In the genomic region with DNA sequence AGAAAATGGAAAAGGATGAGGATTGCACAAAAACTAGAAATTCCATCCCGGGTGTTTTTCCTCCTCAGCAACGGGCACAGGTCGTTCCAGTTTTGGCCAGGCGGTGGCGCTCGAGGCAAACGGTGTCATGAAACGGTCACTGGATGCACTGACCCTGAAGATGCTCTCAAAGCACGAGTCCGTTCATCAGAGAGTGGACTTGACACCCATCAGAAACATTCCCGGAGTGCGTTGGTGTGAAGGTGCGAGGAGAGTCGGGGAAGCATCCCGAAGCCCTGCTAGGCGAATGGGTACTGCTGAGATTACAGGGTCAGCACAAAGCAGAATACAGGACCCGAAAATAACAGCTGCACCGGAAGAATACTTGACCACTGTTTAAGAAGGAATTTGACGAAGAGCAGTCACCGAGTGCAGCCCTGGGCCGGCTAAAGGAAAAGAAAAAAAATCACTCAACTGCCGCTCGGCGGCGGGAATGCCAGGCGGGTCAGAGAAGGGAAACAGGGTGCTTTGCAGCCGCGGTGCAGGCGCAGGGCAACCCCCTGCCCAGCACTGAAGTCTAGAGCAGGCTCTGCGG, we compare ENCODE assay signal across 8 cellular contexts.
DNase-seq lines count a peak whose midpoint lies in the region; ATAC-seq and TF ChIP-seq lines count a peak whose summit lies in the region.

No MANE protein-coding gene starts in this region.

- peak overlapping the region in 4 of 5 donors; percentile 29 to 86 (median 62) for H3K27ac ChIP-seq in adrenal gland
- H3K27ac ChIP-seq in heart left ventricle = peak overlapping the region in 11 of 12 donors; percentile 19 to 85 (median 65)
- H3K27ac ChIP-seq in thyroid gland = peak overlapping the region in 2 of 3 donors; percentile 24 to 44

- H3K4me3 Mint-ChIP-seq in T-cell = peak overlapping the region; percentile 73 to 86 (median 79)

- H3K9me3 Mint-ChIP-seq in T-cell = no peaks in the 10 kb centered on the region

- DNase-seq in GM04504 (ENCODE audit: low read depth) = peak; percentile 54
- peak; percentile 92 for DNase-seq in NCI-H1092 treated with DMSO at 0.1 percent for 48 hours (lab: John Stamatoyannopoulos, UW)
- peak in 32 of 34 experiments; percentile 20 to 76 (median 58) for DNase-seq in T-cell
- peak; percentile 79 to 96 (median 87) for DNase-seq in adrenal gland
- DNase-seq in heart left ventricle = peak; percentile 83 to 94 (median 87)
- DNase-seq in pons (ENCODE audit: low spot score) = peak; percentile 81
- DNase-seq in thyroid gland = peak; percentile 86 to 88
- DNase-seq in NCI-H446 treated with DMSO at 0.1 percent for 48 hours (lab: John Stamatoyannopoulos, UW) = no peak

- POLR2A ChIA-PET in T-cell (lab: Charles Lee) = no interaction called here

- no peak for TF ChIP-seq POLR2A in adrenal gland (IDR thresholded peaks at IDR 0.05)
- TF ChIP-seq POLR2A in heart left ventricle (IDR thresholded peaks at IDR 0.05) = peak in 1 of 2 donors; percentile 17
- TF ChIP-seq POLR2A in thyroid gland (IDR thresholded peaks at IDR 0.05) = no peak

- H3K4me1 ChIP-seq in adrenal gland (replicated peaks in 1 of 2) (peaks cover 0 to 6% of the 10 kb centered on the region in 2 donors), heart left ventricle (peaks cover 0 to 25% (median 8%) of the 10 kb centered on the region in 12 donors), thyroid gland (peaks cover 0 to 7% of the 10 kb centered on the region in 2 donors)

- no peaks in the 10 kb centered on the region for H3K36me3 Mint-ChIP-seq in T-cell

- ATAC-seq in T-cell (replicated peaks in 1 of 4) = peak; percentile 55 to 66 (median 62)
- ATAC-seq in heart left ventricle = peak; percentile 78 to 94 (median 93)

- CTCF ChIA-PET in T-cell (lab: Charles Lee) = interaction anchor here in 1 of 2 donors (0.6 to 1.7 kb wide), 3 partner anchors 98 to 404 kb away, joined by 3 to 5 read pairs (median 3); no protein-coding TSS in a partner anchor

- H3K4me3 ChIP-seq in adrenal gland (peak overlapping the region in 1 of 4 donors; percentile 35), heart left ventricle (peak overlapping the region in 9 of 12 donors; percentile 9 to 50 (median 38)), thyroid gland (replicated peaks in 1 of 3) (peak overlapping the region in 1 of 3 donors; percentile 0)

- intact Hi-C loops in adrenal gland (cut with DNase I) (loop anchor here (5.0 to 10.0 kb wide), 3 partner anchors 71 to 403 kb away; a partner anchor contains a TSS), heart left ventricle (cut with DNase I) (loop anchor here (1.0 to 10.0 kb wide), 18 partner anchors 63 to 404 kb away; a partner anchor contains a TSS), thyroid gland (cut with DNase I) (loop anchor here (5.0 to 10.0 kb wide), 3 partner anchors 229 to 403 kb away; no protein-coding TSS in a partner anchor)

- H3K27me3 ChIP-seq in adrenal gland (no peaks in the 10 kb centered on the region), heart left ventricle (no peaks in the 10 kb centered on the region), thyroid gland (no peaks in the 10 kb centered on the region)

- peak; percentile 85 to 96 (median 94) for TF ChIP-seq CTCF in adrenal gland (IDR thresholded peaks at IDR 0.05)
- peak; percentile 86 to 96 (median 92) for TF ChIP-seq CTCF in heart left ventricle (IDR thresholded peaks at IDR 0.05)
- peak; percentile 84 to 97 (median 93) for TF ChIP-seq CTCF in thyroid gland (IDR thresholded peaks at IDR 0.05)

- H3K9me3 ChIP-seq in adrenal gland (replicated peaks in 1 of 3) (no peaks in the 10 kb centered on the region), heart left ventricle (no peaks in the 10 kb centered on the region), thyroid gland (no peaks in the 10 kb centered on the region)

- 2 to 5% (median 3%) methylated on average over 30 of the region's 30 CpGs for WGBS in adrenal gland, 4 donors
- 2 to 5% (median 3%) methylated on average over 30 of the region's 30 CpGs for WGBS in heart left ventricle, 4 donors
- WGBS in thyroid gland, 2 donors = 5 to 6% methylated on average over 30 of the region's 30 CpGs

- peaks cover 7 to 9% (median 9%) of the 10 kb centered on the region in 3 donors for H3K4me1 Mint-ChIP-seq in T-cell

- no peak overlapping the region for H3K27ac Mint-ChIP-seq in T-cell

- H3K27me3 Mint-ChIP-seq in T-cell = peaks cover 24 to 28% of the 10 kb centered on the region in 2 donors

- no peaks in the 10 kb centered on the region for H3K36me3 ChIP-seq in adrenal gland (replicated peaks in 1 of 2)
- no peaks in the 10 kb centered on the region for H3K36me3 ChIP-seq in heart left ventricle
- H3K36me3 ChIP-seq in thyroid gland = no peaks in the 10 kb centered on the region
